14 cellular contexts compared by ENCODE assay signal in the genomic region with DNA sequence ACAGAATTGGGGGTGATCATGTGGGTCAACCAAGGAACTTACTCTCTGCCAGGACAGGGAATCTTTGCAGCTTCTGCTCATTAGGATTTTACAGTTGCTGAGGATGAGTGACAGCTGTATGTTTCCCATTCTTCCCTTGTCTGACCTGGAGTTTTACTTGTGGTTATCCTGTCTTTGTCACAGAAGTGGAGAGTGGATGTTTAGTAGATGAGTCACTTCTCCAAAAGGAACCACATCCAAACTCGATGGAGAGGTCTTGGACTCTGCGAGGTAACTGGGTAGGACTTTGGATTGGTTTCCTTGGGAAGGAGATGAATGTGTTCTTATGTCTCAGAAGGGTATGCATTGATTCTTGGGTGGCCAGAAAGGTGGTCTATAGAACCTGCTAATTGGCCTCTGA. TPM values are rescaled to one million over a fixed set of nuclear protein-coding genes. Genes with fewer than 3 reads are reported as not detected.
DNase-seq lines count a peak whose midpoint lies in the region; ATAC-seq and TF ChIP-seq lines count a peak whose summit lies in the region.
"Had no signal": no experiment of that assay in that cellular context is flagged by ENCODE, and none has a peak within 500 bp of the region (broad histone marks: within the 10 kb centered on the region; RNA-seq: fewer than 3 reads in every experiment).

No MANE protein-coding gene starts in this region.

- H3K27ac ChIP-seq in brain microvascular endothelial cell, result no peak overlapping the region
- no peak overlapping the region for H3K27ac ChIP-seq in left lung
- H3K27ac ChIP-seq in Peyer's patch, result no peak overlapping the region
- H3K27ac ChIP-seq in transverse colon, result no peak overlapping the region

- H3K4me1 Mint-ChIP-seq in stimulated activated memory B cell treated with anti-CD40 and anti-IgM and Interleukin-4, amounts not matched to agents 10 μg/mL and 1 μg/mL and 100 μg/mL, for 72 hours, result no peaks in the 10 kb centered on the region
- H3K4me1 Mint-ChIP-seq: activated naive CD8-positive, alpha-beta T cell treated with anti-CD3 and anti-CD28 coated beads, Interleukin-2, amount 10 ng/mL, durations not matched to agents 7 days and 5 days; CD14-positive monocyte; naive thymus-derived CD8-positive, alpha-beta T cell had no signal

- TF ChIP-seq POLR2A in Peyer's patch (IDR thresholded peaks at IDR 0.05), result no peak
- no peak for TF ChIP-seq POLR2A in transverse colon (IDR thresholded peaks at IDR 0.05)

- DNase-seq in EH (ENCODE audit: low read depth) (peak; percentile 79), LHCN-M2 (ENCODE audit: low read depth) (peak; percentile 87), brain microvascular endothelial cell (peak; percentile 60), left lung (no peak), Peyer's patch (no peak), SK-N-DZ (ENCODE audit: low spot score) (no peak), transverse colon (no peak)
- DNase-seq: activated naive CD8-positive, alpha-beta T cell treated with anti-CD3 and anti-CD28 coated beads, Interleukin-2, amount 10 ng/mL, durations not matched to agents 7 days and 5 days; cortex of kidney; naive thymus-derived CD8-positive, alpha-beta T cell; NCI-H1436 treated with DMSO at 0.1 percent for 48 hours; NCI-H510A had no signal

- no peaks in the 10 kb centered on the region for H3K9me3 ChIP-seq in left lung
- H3K9me3 ChIP-seq in Peyer's patch, result no peaks in the 10 kb centered on the region
- no peaks in the 10 kb centered on the region for H3K9me3 ChIP-seq in transverse colon

- H3K9me3 Mint-ChIP-seq in stimulated activated memory B cell treated with anti-CD40 and anti-IgM and Interleukin-4, amounts not matched to agents 10 μg/mL and 1 μg/mL and 100 μg/mL, for 72 hours, result no peaks in the 10 kb centered on the region
- H3K9me3 Mint-ChIP-seq: activated naive CD8-positive, alpha-beta T cell treated with anti-CD3 and anti-CD28 coated beads, Interleukin-2, amount 10 ng/mL, durations not matched to agents 7 days and 5 days; CD14-positive monocyte; naive thymus-derived CD8-positive, alpha-beta T cell had no signal

- ATAC-seq in left lung, result peak; percentile 35
- ATAC-seq in stimulated activated memory B cell treated with anti-CD40 and anti-IgM and Interleukin-4, amounts not matched to agents 10 μg/mL and 1 μg/mL and 100 μg/mL, for 72 hours, result no peak
- ATAC-seq: naive thymus-derived CD8-positive, alpha-beta T cell had no signal

- no peaks in the 10 kb centered on the region for H3K36me3 Mint-ChIP-seq in stimulated activated memory B cell treated with anti-CD40 and anti-IgM and Interleukin-4, amounts not matched to agents 10 μg/mL and 1 μg/mL and 100 μg/mL, for 72 hours
- H3K36me3 Mint-ChIP-seq: activated naive CD8-positive, alpha-beta T cell treated with anti-CD3 and anti-CD28 coated beads, Interleukin-2, amount 10 ng/mL, durations not matched to agents 7 days and 5 days; CD14-positive monocyte; naive thymus-derived CD8-positive, alpha-beta T cell had no signal

- H3K4me3 ChIP-seq in brain microvascular endothelial cell (ENCODE audit: low read depth, low read length) (no peak overlapping the region), left lung (no peak overlapping the region), Peyer's patch (no peak overlapping the region), transverse colon (no peak overlapping the region)

- in situ Hi-C loops in brain microvascular endothelial cell (cut with HindIII; ENCODE audit: low pct_ligation_motif_present, low sequenced_read_pairs), result loop anchor here (25.0 kb wide), 1 partner anchor 207 kb away; no protein-coding TSS in a partner anchor
- in situ Hi-C loops in transverse colon (cut with MboI; ENCODE audit: low pct_ligation_motif_present in 1 of 4, low pct_unique_long_range_greater_than_20kb in 1 of 4, low sequenced_read_pairs in 3 of 4), result no loop called here

- H3K27me3 ChIP-seq in brain microvascular endothelial cell (replicated peaks), result no peaks in the 10 kb centered on the region
- peaks cover 0 to 5% of the 10 kb centered on the region in 2 donors for H3K27me3 ChIP-seq in left lung
- H3K27me3 ChIP-seq in Peyer's patch, result no peaks in the 10 kb centered on the region
- H3K27me3 ChIP-seq in transverse colon, result no peaks in the 10 kb centered on the region

- H3K4me3 Mint-ChIP-seq in stimulated activated memory B cell treated with anti-CD40 and anti-IgM and Interleukin-4, amounts not matched to agents 10 μg/mL and 1 μg/mL and 100 μg/mL, for 72 hours, result no peak overlapping the region
- H3K4me3 Mint-ChIP-seq: activated naive CD8-positive, alpha-beta T cell treated with anti-CD3 and anti-CD28 coated beads, Interleukin-2, amount 10 ng/mL, durations not matched to agents 7 days and 5 days; CD14-positive monocyte; naive thymus-derived CD8-positive, alpha-beta T cell had no signal

- 58% methylated on average over 2 of the region's 2 CpGs; no CpG with 5 or more reads in 1 of the 2 donors for whole genome bisulfite sequencing in transverse colon (ENCODE audit: low coverage in 1 of 2), 2 donors

- peaks cover 35% of the 10 kb centered on the region for H3K27me3 Mint-ChIP-seq in stimulated activated memory B cell treated with anti-CD40 and anti-IgM and Interleukin-4, amounts not matched to agents 10 μg/mL and 1 μg/mL and 100 μg/mL, for 72 hours
- H3K27me3 Mint-ChIP-seq: activated naive CD8-positive, alpha-beta T cell treated with anti-CD3 and anti-CD28 coated beads, Interleukin-2, amount 10 ng/mL, durations not matched to agents 7 days and 5 days had no signal

- H3K4me1 ChIP-seq in left lung, result no peaks in the 10 kb centered on the region
- H3K4me1 ChIP-seq in Peyer's patch, result no peaks in the 10 kb centered on the region
- H3K4me1 ChIP-seq in transverse colon, result peaks cover 0 to 6% (median 0%) of the 10 kb centered on the region in 4 donors

- intact Hi-C loops in left lung (cut with DNase I) (no loop called here), transverse colon (cut with DNase I; ENCODE audit: low total_unique reads) (no loop called here)

- no peak overlapping the region for H3K27ac Mint-ChIP-seq in stimulated activated memory B cell treated with anti-CD40 and anti-IgM and Interleukin-4, amounts not matched to agents 10 μg/mL and 1 μg/mL and 100 μg/mL, for 72 hours
- H3K27ac Mint-ChIP-seq: activated naive CD8-positive, alpha-beta T cell treated with anti-CD3 and anti-CD28 coated beads, Interleukin-2, amount 10 ng/mL, durations not matched to agents 7 days and 5 days; CD14-positive monocyte had no signal

- TF ChIP-seq CTCF in brain microvascular endothelial cell (IDR thresholded peaks at IDR 0.05; ENCODE audit: low read depth, low read length, missing control alignments), result no peak
- TF ChIP-seq CTCF in left lung (IDR thresholded peaks at IDR 0.05), result no peak
- no peak for TF ChIP-seq CTCF in Peyer's patch (IDR thresholded peaks at IDR 0.05)
- no peak for TF ChIP-seq CTCF in transverse colon (IDR thresholded peaks at IDR 0.05)

- no peaks in the 10 kb centered on the region for H3K36me3 ChIP-seq in brain microvascular endothelial cell (replicated peaks)
- H3K36me3 ChIP-seq in left lung, result no peaks in the 10 kb centered on the region
- H3K36me3 ChIP-seq in Peyer's patch, result no peaks in the 10 kb centered on the region
- no peaks in the 10 kb centered on the region for H3K36me3 ChIP-seq in transverse colon

- TF ChIP-seq EP300 in transverse colon (IDR thresholded peaks at IDR 0.05; ENCODE audit: low read depth), result no peak

RNA-seq across cellular contexts. Expression of a gene that starts 53.8 kb away (rescaled TPM):
- total RNA-seq in LHCN-M2 (2014; rRNA removed), result not detected in 2 replicates
- 0.06 TPM for polyA plus RNA-seq in LHCN-M2 (2012)
- 10 to 100 TPM; 11.3 to 13.4 TPM for total RNA-seq in left lung
- total RNA-seq in Peyer's patch, result 1 to 10 TPM in 2 of 4 donors, not detected in 2; 1.2 to 2.9 TPM
- polyA plus RNA-seq in SK-N-DZ (2014; cell fraction: cytosol; rRNA removed), result not detected in 2 replicates
- not detected in 2 replicates for polyA plus RNA-seq in SK-N-DZ (2014; cell fraction: nucleus; rRNA removed)
- 1 to 10 TPM in 1 of 4 donors, under 1 TPM in 1, not detected in 2; 0.41 to 1.9 TPM for total RNA-seq in transverse colon

Comparison
In these comparisons a context has a peak if more than half of its experiments do, and no peak if none do; other contexts are left out.
1. DNase-seq: peak in EH (single experiment), LHCN-M2 (single experiment) and brain microvascular endothelial cell (single experiment); none in left lung (0 of 2), Peyer's patch (0 of 3), SK-N-DZ (single experiment) and transverse colon (single experiment).